Comparison of ENCODE assay signal across 26 cellular contexts in genomic region chr11:27656806-27657483, GRCh38. TPM values are rescaled to one million over a fixed set of nuclear protein-coding genes. Genes with fewer than 3 reads are reported as not detected.
"Had no signal": no experiment of that assay in that cellular context is flagged by ENCODE, and none has a peak within 500 bp of the region (broad histone marks: within the 10 kb centered on the region; RNA-seq: fewer than 3 reads in every experiment).

No MANE protein-coding gene starts in this region.

- H3K4me3 ChIP-seq: ascending aorta, K562, Peyer's patch, SJCRH30 had no signal

- H3K27ac Mint-ChIP-seq: activated CD4-positive, alpha-beta T cell treated with anti-CD3 and anti-CD28 coated beads for 36 hours; activated CD8-positive, alpha-beta T cell treated with anti-CD3 and anti-CD28 coated beads for 36 hours; brain had no signal

- H3K4me1 Mint-ChIP-seq: activated CD4-positive, alpha-beta T cell treated with anti-CD3 and anti-CD28 coated beads for 36 hours had no signal

- H3K27me3 Mint-ChIP-seq: activated CD4-positive, alpha-beta T cell treated with anti-CD3 and anti-CD28 coated beads for 36 hours; activated CD8-positive, alpha-beta T cell treated with anti-CD3 and anti-CD28 coated beads for 36 hours; brain had no signal

- H3K4me2 ChIP-seq: SK-N-SH had no signal

- H3K27me3 ChIP-seq: ascending aorta, Peyer's patch, SJCRH30 had no signal

- H3K4me1 ChIP-seq: ascending aorta, Peyer's patch had no signal

- DNase-seq: activated CD4-positive, alpha-beta T cell treated with anti-CD3 and anti-CD28 coated beads for 36 hours; activated CD4-positive, alpha-beta T cell treated with anti-CD3 and anti-CD28 coated beads, Interleukin-2, amount 50 U/mL, for 1 hour; activated CD8-positive, alpha-beta memory T cell treated with anti-CD3 and anti-CD28 coated beads, Interleukin-2, amount 50 U/mL, for 48 hours; activated CD8-positive, alpha-beta T cell treated with anti-CD3 and anti-CD28 coated beads for 36 hours; activated naive CD4-positive, alpha-beta T cell treated with anti-CD3 and anti-CD28 coated beads, Interleukin-2, amount 50 U/mL, for 16 hours; activated T-cell treated with anti-CD3 and anti-CD28 coated beads, Interleukin-2, amount 50 U/mL, for 1 hour; amniotic stem cell; Karpas-422; MM.1S; NCI-H1105; NCI-H1436; NCI-H1694 treated with DMSO at 0.1 percent for 48 hours; NCI-H2029 treated with DMSO at 0.1 percent for 48 hours; NCI-H510A treated with DMSO at 0.1 percent for 48 hours; NCI-H69; Peyer's patch; Right ventricle myocardium superior; SJCRH30; SK-N-SH; T-helper 1 cell had no signal

- H3K9me3 ChIP-seq: ascending aorta, Peyer's patch, SJCRH30, SK-N-SH had no signal

- ATAC-seq: activated CD4-positive, alpha-beta T cell treated with anti-CD3 and anti-CD28 coated beads for 36 hours; activated CD8-positive, alpha-beta T cell treated with anti-CD3 and anti-CD28 coated beads for 36 hours; K562 had no signal

- H3K36me3 ChIP-seq: Peyer's patch, SJCRH30 had no signal

- FAIRE-seq: K562 had no signal

- H3K27ac ChIP-seq: ascending aorta, Peyer's patch, RWPE1, SJCRH30, VCaP had no signal

- H3K4me3 Mint-ChIP-seq: activated CD4-positive, alpha-beta T cell treated with anti-CD3 and anti-CD28 coated beads for 36 hours; activated CD8-positive, alpha-beta T cell treated with anti-CD3 and anti-CD28 coated beads for 36 hours; brain had no signal

RNA-seq across cellular contexts. Expression of gene BDNF, which starts 43.3 kb away (rescaled TPM):
- total RNA-seq: activated CD4-positive, alpha-beta T cell treated with anti-CD3 and anti-CD28 coated beads for 36 hours; activated CD8-positive, alpha-beta T cell treated with anti-CD3 and anti-CD28 coated beads for 36 hours; T-helper 2 cell treated with Interferon-gamma antibody and Interleukin-4, amounts not matched to agents 100 ng/mL and 5 ng/mL, for 36 hours had no signal
- polyA plus RNA-seq: K562 had no signal
